Comparison of ENCODE assay signal across 8 cellular contexts in genomic region chr2:3377612-3378432, GRCh38. TPM values are rescaled to one million over a fixed set of nuclear protein-coding genes. Genes with fewer than 3 reads are reported as not detected.
DNase-seq lines count a peak whose midpoint lies in the region; ATAC-seq lines count a peak whose summit lies in the region.

Gene EIPR1, minus strand, starts transcription at chr2:3377818. Its CDS starts 129 bp downstream, at chr2:3377689.

- H3K36me3 Mint-ChIP-seq in CD8-positive, alpha-beta memory T cell = peaks cover 4 to 28% (median 4%) of the 10 kb centered on the region in 3 donors

- peak; percentile 93 to 98 (median 96) for DNase-seq in CD8-positive, alpha-beta memory T cell
- DNase-seq in HS-5 (ENCODE audit: low read depth) = peak; percentile 90
- peak; percentile 90 for DNase-seq in NK-92 treated with Interleukin-12 subunit alpha and Interleukin-12 subunit beta, amount 100 ng/mL, for 24 hours (lab: John Stamatoyannopoulos, UW)
- peak; percentile 96 for DNase-seq in activated CD8-positive, alpha-beta memory T cell treated with anti-CD3 and anti-CD28 coated beads for 24 hours
- peak; percentile 92 for DNase-seq in effector CD8-positive, alpha-beta T cell (lab: John Stamatoyannopoulos, UW)
- DNase-seq in lung microvascular endothelial cell (ENCODE audit: low read depth in 2 of 2) = peak; percentile 99
- peak; percentile 85 to 92 (median 88) for DNase-seq in stimulated activated CD4-positive, alpha-beta T cell treated with anti-CD3 and anti-CD28 coated beads, TNF-alpha, amount 100 ng/mL, for 48 hours (ENCODE audit: low read depth in 3 of 3)

- peaks cover 0 to 4% (median 0%) of the 10 kb centered on the region in 5 donors for H3K9me3 Mint-ChIP-seq in CD8-positive, alpha-beta memory T cell

- no peaks in the 10 kb centered on the region for H3K36me3 ChIP-seq in CD8-positive, alpha-beta memory T cell (ENCODE audit: insufficient read depth, low read length)

- H3K27ac ChIP-seq in CD8-positive, alpha-beta memory T cell (ENCODE audit: low read depth, low read length) = peak within 1 kb of the TSS; percentile 90

- no peaks in the 10 kb centered on the region for H3K9me3 ChIP-seq in CD8-positive, alpha-beta memory T cell (ENCODE audit: low read length)

- H3K27me3 Mint-ChIP-seq in CD8-positive, alpha-beta memory T cell = peaks cover 0 to 1% of the 10 kb centered on the region in 2 donors

- peak within 1 kb of the TSS; percentile 98 for H3K4me3 ChIP-seq in CD8-positive, alpha-beta memory T cell (ENCODE audit: low read length)

- ATAC-seq in GM19468 (IDR thresholded peaks at IDR 0.05; ENCODE audit: extremely low read depth, unreplicated experiment) = peak; percentile 88

- H3K4me3 Mint-ChIP-seq in CD8-positive, alpha-beta memory T cell = peak within 1 kb of the TSS; percentile 94 to 97 (median 97)

- POLR2A ChIA-PET in CD8-positive, alpha-beta memory T cell (lab: Charles Lee) = interaction anchor here (0.6 to 2.1 kb wide), 3 partner anchors 36 to 181 kb away, joined by 3 to 11 read pairs (median 3); partner anchors contain the start of gene RNASEH1

- H3K27me3 ChIP-seq in CD8-positive, alpha-beta memory T cell (ENCODE audit: insufficient read depth, low read length, poor library complexity, severe bottlenecking) = no peaks in the 10 kb centered on the region

- peaks cover 46 to 62% (median 53%) of the 10 kb centered on the region in 3 donors for H3K4me1 Mint-ChIP-seq in CD8-positive, alpha-beta memory T cell

- CTCF ChIA-PET in CD8-positive, alpha-beta memory T cell (lab: Charles Lee) = interaction anchor here (1.0 to 2.2 kb wide), 4 partner anchors 45 to 274 kb away, joined by 3 to 4 read pairs (median 3); partner anchors contain the start of gene RNASEH1

- peak within 1 kb of the TSS; percentile 94 to 99 (median 98) for H3K27ac Mint-ChIP-seq in CD8-positive, alpha-beta memory T cell

- peaks cover 35% of the 10 kb centered on the region for H3K4me1 ChIP-seq in CD8-positive, alpha-beta memory T cell (ENCODE audit: insufficient read depth, low read length)

RNA-seq across cellular contexts. Expression of gene EIPR1, which starts in this region (rescaled TPM):
- total RNA-seq in CD8-positive, alpha-beta memory T cell = 10 to 100 TPM; 41.6 to 43.9 TPM
- 39.2 TPM for polyA plus RNA-seq in CD8-positive, alpha-beta memory T cell
- 27.2 and 30.1 TPM in 2 replicates for total RNA-seq in lung microvascular endothelial cell

Comparison
In these comparisons a context has a peak if more than half of its experiments do, and no peak if none do; other contexts are left out.
1. Peak in every context shown above with its lines: DNase-seq, ATAC-seq, H3K4me3 ChIP-seq and H3K27ac ChIP-seq.